Comparison of ENCODE assay signal across 9 cellular contexts in genomic region chr13:75803175-75803611, GRCh38.
DNase-seq lines count a peak whose midpoint lies in the region; ATAC-seq, FAIRE-seq and TF ChIP-seq lines count a peak whose summit lies in the region.
"Had no signal": no experiment of that assay in that cellular context is flagged by ENCODE, and none has a peak within 500 bp of the region (broad histone marks: within the 10 kb centered on the region; RNA-seq: fewer than 3 reads in every experiment).

No MANE protein-coding gene starts in this region.

- DNase-seq in activated CD4-positive, alpha-beta T cell treated with anti-CD3 and anti-CD28 coated beads, Interleukin-2, amount 10 ng/mL, durations not matched to agents 24 days and 14 days = peak; percentile 71
- no peak for DNase-seq in activated CD4-positive, alpha-beta T cell treated with anti-CD3 and anti-CD28 coated beads, Interleukin-2, amount 50 U/mL, for 48 hours
- peak; percentile 1 for DNase-seq in activated CD4-positive, alpha-beta T cell treated with anti-CD3 and anti-CD28 coated beads, Interleukin-2, amount 50 U/mL, for 1 hour
- no peak for DNase-seq in mesothelial cell of epicardium (ENCODE audit: low spot score in 2 of 2, unreplicated experiment in 2 of 2)
- DNase-seq in SKM-1 treated with dmso at 0.1 percent for 144 hours (lab: John Stamatoyannopoulos, UW; ENCODE audit: unreplicated experiment) = no peak
- DNase-seq in kidney = no peak
- no peak for DNase-seq in D341Med (ENCODE audit: low spot score)

- H3K27me3 Mint-ChIP-seq in activated CD4-positive, alpha-beta T cell treated with anti-CD3 and anti-CD28 coated beads, Interleukin-2, amount 10 ng/mL, durations not matched to agents 24 days and 14 days = no peaks in the 10 kb centered on the region
- H3K27me3 Mint-ChIP-seq in mesothelial cell of epicardium (ENCODE audit: low read depth) = no peaks in the 10 kb centered on the region

- H3K4me3 ChIP-seq in kidney (ENCODE audit: low read length in 2 of 2) = no peak overlapping the region

- H3K4me3 Mint-ChIP-seq in activated CD4-positive, alpha-beta T cell treated with anti-CD3 and anti-CD28 coated beads, Interleukin-2, amount 10 ng/mL, durations not matched to agents 24 days and 14 days = peak overlapping the region; percentile 6
- no peak overlapping the region for H3K4me3 Mint-ChIP-seq in mesothelial cell of epicardium

- peaks cover 4 to 5% of the 10 kb centered on the region in 2 donors for H3K4me1 ChIP-seq in kidney (ENCODE audit: control insufficient read depth in 1 of 2, insufficient read depth in 1 of 2, low read depth in 1 of 2, low read length in 2 of 2)

- H3K4me1 Mint-ChIP-seq in activated CD4-positive, alpha-beta T cell treated with anti-CD3 and anti-CD28 coated beads, Interleukin-2, amount 10 ng/mL, durations not matched to agents 24 days and 14 days = peaks cover 30% of the 10 kb centered on the region
- H3K4me1 Mint-ChIP-seq in mesothelial cell of epicardium = peaks cover 24% of the 10 kb centered on the region

- peak overlapping the region in 1 of 2 donors; percentile 19 for H3K9ac ChIP-seq in kidney (ENCODE audit: low read length in 2 of 2)

- H3K27ac ChIP-seq in kidney (ENCODE audit: low read depth in 2 of 2, low read length in 2 of 2) = no peak overlapping the region

- no peaks in the 10 kb centered on the region for H3K9me3 ChIP-seq in kidney (ENCODE audit: control insufficient read depth in 1 of 2, low read length in 2 of 2)

- H3K27ac Mint-ChIP-seq in activated CD4-positive, alpha-beta T cell treated with anti-CD3 and anti-CD28 coated beads, Interleukin-2, amount 10 ng/mL, durations not matched to agents 24 days and 14 days = peak overlapping the region; percentile 13
- H3K27ac Mint-ChIP-seq in mesothelial cell of epicardium = peak overlapping the region; percentile 3

- intact Hi-C loops in activated CD4-positive, alpha-beta T cell treated with anti-CD3 and anti-CD28 coated beads, Interleukin-2, amount 10 ng/mL, durations not matched to agents 24 days and 14 days (cut with micrococcal nuclease) = loop anchor here (2.0 to 5.0 kb wide), 2 partner anchors 42 to 116 kb away; no protein-coding TSS in a partner anchor
- intact Hi-C loops in kidney (cut with DNase I) = no loop called here

- peaks cover 8 to 10% of the 10 kb centered on the region in 2 donors for H3K36me3 ChIP-seq in kidney (ENCODE audit: control insufficient read depth in 1 of 2, insufficient read depth in 2 of 2, low read length in 2 of 2)

- ATAC-seq in HG03159 (IDR thresholded peaks at IDR 0.05; ENCODE audit: unreplicated experiment) = peak; percentile 76
- ATAC-seq: Panc1 had no signal

- H3K9me3 Mint-ChIP-seq in activated CD4-positive, alpha-beta T cell treated with anti-CD3 and anti-CD28 coated beads, Interleukin-2, amount 10 ng/mL, durations not matched to agents 24 days and 14 days = no peaks in the 10 kb centered on the region
- H3K9me3 Mint-ChIP-seq in mesothelial cell of epicardium = no peaks in the 10 kb centered on the region

- H3K36me3 Mint-ChIP-seq in activated CD4-positive, alpha-beta T cell treated with anti-CD3 and anti-CD28 coated beads, Interleukin-2, amount 10 ng/mL, durations not matched to agents 24 days and 14 days (ENCODE audit: low read depth) = peaks cover 7% of the 10 kb centered on the region
- H3K36me3 Mint-ChIP-seq in mesothelial cell of epicardium = peaks cover 27% of the 10 kb centered on the region

- TF ChIP-seq CTCF in mesothelial cell of epicardium (IDR thresholded peaks at IDR 0.05; ENCODE audit: unreplicated experiment) = no peak
- no peak for TF ChIP-seq CTCF in kidney (IDR thresholded peaks at IDR 0.05; ENCODE audit: borderline replicate concordance, extremely low read depth, insufficient read depth)

- no peak for FAIRE-seq in kidney (lab: Jason Lieb, UNC)

Comparison
In these comparisons a context has a peak if more than half of its experiments do, and no peak if none do; other contexts are left out.
1. DNase-seq: peak in activated CD4-positive, alpha-beta T cell treated with anti-CD3 and anti-CD28 coated beads, Interleukin-2, amount 10 ng/mL, durations not matched to agents 24 days and 14 days (single experiment) and activated CD4-positive, alpha-beta T cell treated with anti-CD3 and anti-CD28 coated beads, Interleukin-2, amount 50 U/mL, for 1 hour (single experiment); none in activated CD4-positive, alpha-beta T cell treated with anti-CD3 and anti-CD28 coated beads, Interleukin-2, amount 50 U/mL, for 48 hours (0 of 2), mesothelial cell of epicardium (0 of 2), SKM-1 treated with dmso at 0.1 percent for 144 hours (single experiment), kidney (single experiment) and D341Med (single experiment).